In genomic region chr19:4971424-4971793, GRCh38 we compare ENCODE assay signal across 8 cellular contexts. TPM values are rescaled to one million over a fixed set of nuclear protein-coding genes. Genes with fewer than 3 reads are reported as not detected.
DNase-seq lines count a peak whose midpoint lies in the region; ATAC-seq and TF ChIP-seq lines count a peak whose summit lies in the region.

No MANE protein-coding gene starts in this region.

- H3K27ac ChIP-seq in GM23338 (ENCODE audit: low read depth) (peak overlapping the region; percentile 55; the same call in 1 of the 2 replicates), WERI-Rb-1 (peak overlapping the region; percentile 74), epithelial cell of prostate (peak overlapping the region; percentile 66), osteoblast (ENCODE audit: low read depth, low read length) (peak overlapping the region; percentile 3), substantia nigra (ENCODE audit: low read depth, low read length, poor library complexity, severe bottlenecking) (no peak overlapping the region)

- peak; percentile 19 for ATAC-seq in GM23338
- no peak for ATAC-seq in GM19455 (IDR thresholded peaks at IDR 0.05; ENCODE audit: unreplicated experiment)
- ATAC-seq in GM21786 (IDR thresholded peaks at IDR 0.05; ENCODE audit: unreplicated experiment): no peak

- H3K9me3 ChIP-seq in WERI-Rb-1 (ENCODE audit: severe bottlenecking): no peaks in the 10 kb centered on the region
- no peaks in the 10 kb centered on the region for H3K9me3 ChIP-seq in osteoblast (ENCODE audit: low read depth, low read length)

- peaks cover 32% of the 10 kb centered on the region for H3K27me3 Mint-ChIP-seq in GM23338 (ENCODE audit: insufficient read depth, low read depth, poor library complexity)

- H3K27ac Mint-ChIP-seq in GM23338: peak overlapping the region; percentile 12

- H3K27me3 ChIP-seq in GM23338 (ENCODE audit: insufficient read depth): no peaks in the 10 kb centered on the region
- no peaks in the 10 kb centered on the region for H3K27me3 ChIP-seq in WERI-Rb-1 (ENCODE audit: insufficient read depth, low read depth, severe bottlenecking)
- H3K27me3 ChIP-seq in osteoblast (ENCODE audit: insufficient read depth, low read length): no peaks in the 10 kb centered on the region

- peak; percentile 34 for DNase-seq in AG08395 (ENCODE audit: low spot score)
- peak; percentile 82 for DNase-seq in GM23338 (ENCODE audit: low spot score)
- peak; percentile 88 for DNase-seq in WERI-Rb-1
- no peak for DNase-seq in epithelial cell of prostate (ENCODE audit: low read depth, low spot score)
- DNase-seq in osteoblast (ENCODE audit: insufficient read length, low spot score, missing footprints): peak; percentile 92
- DNase-seq in substantia nigra (lab: John Stamatoyannopoulos, UW): no peak

- H4K20me1 ChIP-seq in GM23338 (replicated peaks; ENCODE audit: insufficient read depth) (peaks cover 21% of the 10 kb centered on the region), osteoblast (ENCODE audit: insufficient read depth, low read length) (peaks cover 44% of the 10 kb centered on the region)

- H3K4me3 Mint-ChIP-seq in GM23338: peak overlapping the region; percentile 94

- no peaks in the 10 kb centered on the region for H3K36me3 Mint-ChIP-seq in GM23338 (ENCODE audit: low read depth)

- H3K4me1 ChIP-seq in GM23338 (ENCODE audit: insufficient read depth) (peaks cover 21% of the 10 kb centered on the region), osteoblast (ENCODE audit: insufficient read depth, low read length) (peaks cover 42% of the 10 kb centered on the region)

- TF ChIP-seq CTCF in GM23338 (conservative IDR thresholded peaks at IDR 0.05; ENCODE audit: low read depth in 2 of 2) (no peak), WERI-Rb-1 (IDR thresholded peaks at IDR 0.05; ENCODE audit: low read depth, low read length) (no peak), osteoblast (IDR thresholded peaks at IDR 0.05; ENCODE audit: extremely low read depth, low read depth, low read length) (no peak)

- peaks cover 66% of the 10 kb centered on the region for H3K79me2 ChIP-seq in GM23338 (replicated peaks; ENCODE audit: insufficient read depth)
- H3K79me2 ChIP-seq in osteoblast (ENCODE audit: insufficient read depth, low read length): peaks cover 67% of the 10 kb centered on the region

- peak overlapping the region; percentile 94 for H3K4me2 ChIP-seq in GM23338
- H3K4me2 ChIP-seq in osteoblast (ENCODE audit: insufficient read depth, low read length): peak overlapping the region; percentile 97

- peak overlapping the region; percentile 71 for H3K4me3 ChIP-seq in GM23338
- peak overlapping the region; percentile 85 for H3K4me3 ChIP-seq in WERI-Rb-1 (ENCODE audit: low read depth, low read length)
- peak overlapping the region; percentile 80 for H3K4me3 ChIP-seq in osteoblast (ENCODE audit: insufficient read depth, low read length)

- H3F3A ChIP-seq in GM23338 (replicated peaks; ENCODE audit: low read depth): 0 out of 2 replicates have a peak, but pooled peaks cover 6% of the 10 kb centered on the region

- peaks cover 28% of the 10 kb centered on the region for H3K4me1 Mint-ChIP-seq in GM23338

- no peaks in the 10 kb centered on the region for H3K9me2 ChIP-seq in GM23338 (ENCODE audit: insufficient read depth)

- H2AFZ ChIP-seq in GM23338 (no peak overlapping the region), osteoblast (ENCODE audit: low read length) (no peak overlapping the region)

- H3K36me3 ChIP-seq in GM23338 (ENCODE audit: insufficient read depth) (no peaks in the 10 kb centered on the region), WERI-Rb-1 (peaks cover 2% of the 10 kb centered on the region), osteoblast (ENCODE audit: insufficient read depth, low read length) (no peaks in the 10 kb centered on the region)

- H3K9me3 Mint-ChIP-seq in GM23338: no peaks in the 10 kb centered on the region; the same call in 2 of the 3 replicates

TF ChIP-seq in GM23338, 12 proteins besides CTCF, POLR2A, EP300 and RAD21:
- TF ChIP-seq ZNF114 (CRISPR knock-in tag; IDR thresholded peaks at IDR 0.05): no peak
- TF ChIP-seq JUNB (IDR thresholded peaks at IDR 0.05; ENCODE audit: unreplicated experiment): no peak
- no peak for TF ChIP-seq STAT1 (IDR thresholded peaks at IDR 0.05; ENCODE audit: unreplicated experiment)
- no peak for TF ChIP-seq NANOG (IDR thresholded peaks at IDR 0.05; ENCODE audit: borderline replicate concordance)
- no peak for TF ChIP-seq ETS1 (IDR thresholded peaks at IDR 0.05)
- no peak for TF ChIP-seq CREB1 (CRISPR knock-in tag; IDR thresholded peaks at IDR 0.05; ENCODE audit: low read depth)
- TF ChIP-seq REST (IDR thresholded peaks at IDR 0.05; ENCODE audit: unreplicated experiment): no peak

RNA-seq across cellular contexts. Expression of gene KDM4B, which starts 2.5 kb away (rescaled TPM):
- 27.6 and 35.7 TPM in 2 replicates for total RNA-seq in GM23338 (2014; rRNA removed; shearing (Covaris generic))
- 8.7 and 9.1 TPM in 2 replicates for polyA plus RNA-seq in GM23338 (2016; fragmentation: Nextera tagmentation; extraction: Ambion mirVana)
- 19.7 and 22.1 TPM in 2 replicates for total RNA-seq in osteoblast

Comparison
In these comparisons a context has a peak if more than half of its experiments do, and no peak if none do; other contexts are left out.
1. DNase-seq: peak in AG08395 (single experiment), GM23338 (single experiment), WERI-Rb-1 (single experiment) and osteoblast (single experiment); none in epithelial cell of prostate (single experiment) and substantia nigra (0 of 49).
2. Peak in every context shown above with its lines, with median percentiles within 50 percentile points of each other: H3K4me3 ChIP-seq.